ENCODE assay signal across 15 cellular contexts in genomic region chr1:1622578-1623094, GRCh38. TPM values are rescaled to one million over a fixed set of nuclear protein-coding genes. Genes with fewer than 3 reads are reported as not detected.
A peak's percentile ranks its signal among the peaks of the same experiment; 100 is the strongest.
DNase-seq lines count a peak whose midpoint lies in the region; ATAC-seq, FAIRE-seq and TF ChIP-seq lines count a peak whose summit lies in the region.
"Had no signal": no experiment of that assay in that cellular context is flagged by ENCODE, and none has a peak within 500 bp of the region (broad histone marks: within the 10 kb centered on the region; RNA-seq: fewer than 3 reads in every experiment).

No MANE protein-coding gene starts in this region.

- H3K9me3 ChIP-seq in NT2/D1 (ENCODE audit: insufficient read depth, low read length) (no peaks in the 10 kb centered on the region), gastrocnemius medialis (no peaks in the 10 kb centered on the region)
- H3K9me3 ChIP-seq: BE2C had no signal

- TF ChIP-seq CTCF in GM23338 (conservative IDR thresholded peaks at IDR 0.05; ENCODE audit: low read depth in 2 of 2): no peak
- TF ChIP-seq CTCF in gastrocnemius medialis (IDR thresholded peaks at IDR 0.05 in 4 of 5, conservative IDR thresholded peaks at IDR 0.05 in 1 of 5): peak in 1 of 5 experiments; percentile 20
- no peak for TF ChIP-seq CTCF in foreskin keratinocyte (conservative IDR thresholded peaks at IDR 0.05)

- H3K9ac ChIP-seq in NT2/D1 (ENCODE audit: insufficient read length, low read depth): peak overlapping the region; percentile 21

- H3K36me3 Mint-ChIP-seq in GM23338 (ENCODE audit: low read depth): no peaks in the 10 kb centered on the region; the same call in 2 of the 3 replicates
- H3K36me3 Mint-ChIP-seq in immature natural killer cell: no peaks in the 10 kb centered on the region
- H3K36me3 Mint-ChIP-seq: IgD-negative memory B cell had no signal

- no peaks in the 10 kb centered on the region for H3K9me2 ChIP-seq in GM23338 (ENCODE audit: insufficient read depth)

- H3K36me3 ChIP-seq in GM23338 (ENCODE audit: insufficient read depth) (no peaks in the 10 kb centered on the region), NT2/D1 (ENCODE audit: insufficient read depth, insufficient read length, low read length) (peaks cover 16% of the 10 kb centered on the region), gastrocnemius medialis (peaks cover 0 to 7% of the 10 kb centered on the region in 2 donors)
- H3K36me3 ChIP-seq: BE2C had no signal

- H3K27me3 Mint-ChIP-seq in GM23338 (ENCODE audit: insufficient read depth, low read depth, poor library complexity): peaks cover 12% of the 10 kb centered on the region
- H3K27me3 Mint-ChIP-seq in immature natural killer cell (ENCODE audit: low read depth in 3 of 3): peaks cover 1 to 11% (median 2%) of the 10 kb centered on the region in 3 donors
- H3K27me3 Mint-ChIP-seq: IgD-negative memory B cell had no signal

- no peaks in the 10 kb centered on the region for H3K27me3 ChIP-seq in GM23338 (ENCODE audit: insufficient read depth)
- no peaks in the 10 kb centered on the region for H3K27me3 ChIP-seq in NT2/D1 (ENCODE audit: insufficient read depth, insufficient read length)
- no peaks in the 10 kb centered on the region for H3K27me3 ChIP-seq in gastrocnemius medialis
- H3K27me3 ChIP-seq in foreskin keratinocyte: no peaks in the 10 kb centered on the region
- H3K27me3 ChIP-seq: BE2C had no signal

- TF ChIP-seq POLR2A in gastrocnemius medialis (IDR thresholded peaks at IDR 0.05): peak in 1 of 2 donors; percentile 8

- no peak for DNase-seq in GM23338 (ENCODE audit: low spot score)
- DNase-seq in NT2/D1 (ENCODE audit: low read depth, low spot score): no peak
- no peak for DNase-seq in immature natural killer cell
- DNase-seq in gastrocnemius medialis: no peak
- no peak for DNase-seq in foreskin keratinocyte
- DNase-seq in urothelium cell line (ENCODE audit: low spot score): no peak
- no peak for DNase-seq in OCI-M2 (lab: John Stamatoyannopoulos, UW; ENCODE audit: unreplicated experiment)
- DNase-seq: BE2C, H7, NCI-H1417, NCI-H2029, NCI-H510A had no signal

- no peaks in the 10 kb centered on the region; the same call in 2 of the 3 replicates for H3K9me3 Mint-ChIP-seq in GM23338
- H3K9me3 Mint-ChIP-seq in immature natural killer cell: no peaks in the 10 kb centered on the region
- H3K9me3 Mint-ChIP-seq: CD8-positive, alpha-beta memory T cell; IgD-negative memory B cell had no signal

- ATAC-seq in GM23338 (no peak), gastrocnemius medialis (no peak), foreskin keratinocyte (no peak)

- intact Hi-C loops in gastrocnemius medialis (cut with DNase I; ENCODE audit: low total_unique reads): no loop called here

- in situ Hi-C loops in gastrocnemius medialis (cut with MboI; ENCODE audit: low sequenced_read_pairs in 4 of 4): no loop called here

- H3K27ac Mint-ChIP-seq in GM23338: no peak overlapping the region
- peak overlapping the region in 5 of 6 donors; percentile 32 to 67 (median 62) for H3K27ac Mint-ChIP-seq in immature natural killer cell

- no peaks in the 10 kb centered on the region for H3K4me1 ChIP-seq in GM23338 (ENCODE audit: insufficient read depth)
- peaks cover 10% of the 10 kb centered on the region for H3K4me1 ChIP-seq in NT2/D1 (ENCODE audit: insufficient read depth, insufficient read length)
- H3K4me1 ChIP-seq in gastrocnemius medialis: peaks cover 43 to 49% of the 10 kb centered on the region in 2 donors
- H3K4me1 ChIP-seq in foreskin keratinocyte: no peaks in the 10 kb centered on the region

- H2AFZ ChIP-seq in GM23338: no peak overlapping the region

- peak overlapping the region; percentile 12; the same call in 1 of the 3 replicates for H3K4me3 Mint-ChIP-seq in GM23338
- H3K4me3 Mint-ChIP-seq in immature natural killer cell: peak overlapping the region in 1 of 5 donors; percentile 27

- H3K4me2 ChIP-seq in GM23338: no peak overlapping the region

- H4K20me1 ChIP-seq in GM23338 (replicated peaks; ENCODE audit: insufficient read depth): peaks cover 1% of the 10 kb centered on the region

- H3K27ac ChIP-seq in GM23338 (ENCODE audit: low read depth) (no peak overlapping the region), gastrocnemius medialis (peak overlapping the region; percentile 88 to 99 (median 91)), foreskin keratinocyte (no peak overlapping the region)

- no peaks in the 10 kb centered on the region for H3K79me2 ChIP-seq in GM23338 (replicated peaks; ENCODE audit: insufficient read depth)

- H3K4me3 ChIP-seq in GM23338 (no peak overlapping the region), NT2/D1 (ENCODE audit: insufficient read length, low read depth) (no peak overlapping the region), gastrocnemius medialis (no peak overlapping the region)

- 0 out of 2 replicates have a peak, but pooled peaks cover 3% of the 10 kb centered on the region for H3F3A ChIP-seq in GM23338 (replicated peaks; ENCODE audit: low read depth)

- H3K4me1 Mint-ChIP-seq in GM23338: no peaks in the 10 kb centered on the region; the same call in 2 of the 3 replicates
- H3K4me1 Mint-ChIP-seq in immature natural killer cell: peaks cover 0 to 23% of the 10 kb centered on the region in 2 donors

- FAIRE-seq in urothelium cell line (lab: Jason Lieb, UNC): no peak

RNA-seq across cellular contexts. Expression of gene MIB2, which starts 7.3 kb away (rescaled TPM):
- 57.3 and 82.6 TPM in 2 replicates for total RNA-seq in GM23338 (2014; rRNA removed; shearing (Covaris generic))
- 104 and 120 TPM in 2 replicates for polyA plus RNA-seq in GM23338 (2016; fragmentation: Nextera tagmentation; extraction: Ambion mirVana)
- 10 to 100 TPM; 44.0 to 89.0 (median 86.7) TPM for polyA plus RNA-seq in immature natural killer cell
- 100 to 1,000 TPM in 2 of 4 donors, 10 to 100 TPM in 2; 66.4 to 154 (median 117) TPM for total RNA-seq in gastrocnemius medialis
- 51.8 and 57.3 TPM in 2 replicates for total RNA-seq in foreskin keratinocyte
- polyA plus RNA-seq in foreskin keratinocyte: 54.3 and 70.1 TPM in 2 replicates

RNA-seq across cellular contexts. Expression of gene MMP23B, which starts 9.3 kb away (rescaled TPM):
- total RNA-seq in GM23338 (2014; rRNA removed; shearing (Covaris generic)): 12.5 and 15.8 TPM in 2 replicates
- polyA plus RNA-seq in GM23338 (2016; fragmentation: Nextera tagmentation; extraction: Ambion mirVana): 15.0 and 16.2 TPM in 2 replicates
- 10 to 100 TPM; 10.4 to 22.3 (median 12.6) TPM for polyA plus RNA-seq in immature natural killer cell
- under 1 TPM in 1 of 4 donors, not detected in 3; 0.62 TPM for total RNA-seq in gastrocnemius medialis
- total RNA-seq in foreskin keratinocyte: 1.2 TPM in 1 of 2 replicates, not detected in the other
- 0.86 and 1.3 TPM in 2 replicates for polyA plus RNA-seq in foreskin keratinocyte

RNA-seq across cellular contexts. Expression of gene FNDC10, which starts 22.7 kb away (rescaled TPM):
- total RNA-seq in GM23338 (2014; rRNA removed; shearing (Covaris generic)): 11.1 and 15.1 TPM in 2 replicates
- polyA plus RNA-seq in GM23338 (2016; fragmentation: Nextera tagmentation; extraction: Ambion mirVana) (7.7 and 8.6 TPM in 2 replicates), immature natural killer cell (1 to 10 TPM in 2 of 3 donors, under 1 TPM in 1; 0.64 to 1.4 (median 1.1) TPM), foreskin keratinocyte (10.7 and 11.2 TPM in 2 replicates)
- total RNA-seq in gastrocnemius medialis (1 to 10 TPM in 1 of 4 donors, under 1 TPM in 2, not detected in 1; 0.20 to 1.3 (median 0.94) TPM), foreskin keratinocyte (7.1 and 7.2 TPM in 2 replicates)
- total RNA-seq: HT-29 had no signal
- polyA plus RNA-seq: IgD-negative memory B cell had no signal

RNA-seq across cellular contexts. Expression of gene CDK11B, which starts 36.2 kb away (rescaled TPM):
- total RNA-seq in GM23338 (2014; rRNA removed; shearing (Covaris generic)): 19.8 and 22.4 TPM in 2 replicates
- polyA plus RNA-seq in GM23338 (2016; fragmentation: Nextera tagmentation; extraction: Ambion mirVana) (76.7 and 82.1 TPM in 2 replicates), immature natural killer cell (10 to 100 TPM in 1 of 3 donors, 1 to 10 TPM in 2; 4.8 to 25.0 (median 8.1) TPM), foreskin keratinocyte (27.9 and 30.1 TPM in 2 replicates)
- total RNA-seq in gastrocnemius medialis (10 to 100 TPM; 19.5 to 49.0 (median 42.2) TPM), foreskin keratinocyte (16.6 and 21.3 TPM in 2 replicates)

RNA-seq across cellular contexts. Expression of gene SSU72, which starts 48.0 kb away (rescaled TPM):
- total RNA-seq in GM23338 (2014; rRNA removed; shearing (Covaris generic)): 148 and 163 TPM in 2 replicates
- polyA plus RNA-seq in GM23338 (2016; fragmentation: Nextera tagmentation; extraction: Ambion mirVana): 244 and 248 TPM in 2 replicates
- 100 to 1,000 TPM; 159 to 241 (median 160) TPM for polyA plus RNA-seq in immature natural killer cell
- 100 to 1,000 TPM; 141 to 235 (median 208) TPM for total RNA-seq in gastrocnemius medialis
- 106 and 121 TPM in 2 replicates for total RNA-seq in foreskin keratinocyte
- 167 and 179 TPM in 2 replicates for polyA plus RNA-seq in foreskin keratinocyte

Comparison
In these comparisons a context has a peak if more than half of its experiments do, and no peak if none do; other contexts are left out.
1. H3K27ac ChIP-seq: peak in gastrocnemius medialis (4 of 4); none in GM23338 (single experiment) and foreskin keratinocyte (single experiment).